ENCODE assay signal across 1 cellular context in the genomic region with DNA sequence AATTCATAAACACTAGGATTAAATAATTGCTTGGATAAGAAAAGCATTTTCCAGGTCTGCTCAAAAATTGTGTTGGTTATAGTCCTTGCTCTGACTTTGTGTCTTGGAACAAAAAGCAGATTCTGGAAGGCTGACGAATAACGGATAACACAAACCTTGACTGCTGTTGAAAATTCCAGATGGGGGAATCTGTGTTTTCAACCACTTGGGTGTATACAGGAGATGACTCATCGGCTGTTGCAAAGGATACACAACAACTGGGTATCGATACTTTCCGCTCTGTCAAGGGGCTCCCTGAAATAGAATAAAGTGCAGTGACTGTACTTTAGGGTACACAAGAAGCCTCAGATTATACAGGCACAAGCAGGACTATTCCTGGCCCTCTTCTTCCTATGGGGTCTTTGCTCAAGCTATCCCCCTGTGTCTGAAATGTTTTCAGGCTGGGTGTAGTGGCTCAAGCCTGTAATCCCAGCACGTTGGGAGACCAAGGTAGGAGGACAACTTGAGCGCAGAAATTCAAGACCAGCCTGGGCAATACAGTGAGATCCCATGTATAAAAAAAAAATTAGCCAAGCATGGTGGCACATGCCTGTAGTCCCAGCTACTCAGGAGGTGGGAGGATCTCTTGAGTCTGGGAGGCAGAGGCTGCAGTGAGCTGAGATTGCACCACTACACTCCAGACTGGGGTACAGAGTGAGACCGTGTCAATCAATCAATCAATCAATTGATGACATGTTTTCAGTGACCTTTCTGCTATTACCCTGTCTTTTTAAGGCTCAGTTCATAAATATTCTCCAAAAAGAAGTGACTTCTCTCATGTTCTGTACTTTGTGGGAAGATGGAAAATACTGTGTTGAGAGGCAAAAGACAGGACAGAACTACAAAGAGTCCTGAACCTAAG.
TF ChIP-seq lines count a peak whose summit lies in the region.

No MANE protein-coding gene starts in this region.

TF ChIP-seq in SK-N-SH, 30 proteins besides CTCF, POLR2A, EP300 and RAD21:
- TF ChIP-seq NFIC (IDR thresholded peaks at IDR 0.05; ENCODE audit: borderline replicate concordance) (no peak), RCOR1 (IDR thresholded peaks at IDR 0.05; ENCODE audit: low read length) (no peak), CHD2 (IDR thresholded peaks at IDR 0.05; ENCODE audit: low read length, partially characterized antibody) (no peak), TCF12 (IDR thresholded peaks at IDR 0.05) (peak; percentile 52), JUND (IDR thresholded peaks at IDR 0.05) (peak; percentile 38; the same call in 1 of the 2 replicates), RFX5 (IDR thresholded peaks at IDR 0.05; ENCODE audit: low read length) (no peak), FOSL2 (IDR thresholded peaks at IDR 0.05; ENCODE audit: borderline replicate concordance, low read depth) (peak; percentile 54; the same call in 1 of the 2 replicates)
TF ChIP-seq in SK-N-SH: peak in this region for 3.
